ENCODE assay signal across 20 cellular contexts in the genomic region with DNA sequence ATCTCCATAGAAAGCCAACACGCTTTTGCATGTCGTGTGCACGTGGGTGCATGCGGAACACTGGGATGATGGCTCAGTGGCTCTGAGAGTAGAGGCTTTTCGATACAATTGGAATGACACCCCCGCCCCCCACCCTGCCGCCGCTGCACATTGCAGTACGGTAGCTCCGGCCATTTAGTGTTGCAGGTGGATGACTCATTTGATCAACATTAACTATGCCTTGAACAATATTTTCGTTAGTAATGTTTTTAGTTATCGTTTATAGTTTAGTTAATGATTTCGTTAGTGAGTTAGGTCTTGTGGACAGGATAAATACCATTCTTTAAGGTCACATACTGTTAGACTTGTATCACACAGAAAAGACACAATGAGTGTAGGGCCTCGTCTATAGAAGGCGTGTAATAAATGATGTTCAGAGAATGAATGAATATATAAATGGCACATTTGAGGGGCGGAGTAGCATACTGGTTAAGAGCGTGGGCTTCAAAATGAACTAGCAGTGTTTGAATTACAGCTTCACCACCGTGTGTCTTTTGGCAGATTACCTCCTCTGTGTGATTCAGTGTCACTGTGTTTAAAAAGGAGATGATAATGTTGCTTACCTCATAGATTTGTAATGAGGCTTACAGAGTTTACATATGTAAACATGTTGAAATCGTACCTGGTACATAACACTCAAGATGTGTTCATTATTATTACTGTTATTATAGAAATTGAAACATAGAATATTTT.
A peak's percentile ranks its signal among the peaks of the same experiment; 100 is the strongest.
DNase-seq lines count a peak whose midpoint lies in the region; TF ChIP-seq lines count a peak whose summit lies in the region.
"Had no signal": no experiment of that assay in that cellular context is flagged by ENCODE, and none has a peak within 500 bp of the region (broad histone marks: within the 10 kb centered on the region; RNA-seq: fewer than 3 reads in every experiment).

No MANE protein-coding gene starts in this region.

- H3K27ac ChIP-seq in substantia nigra (ENCODE audit: low read depth, low read length, poor library complexity, severe bottlenecking) = no peak overlapping the region
- H3K27ac ChIP-seq: Peyer's patch had no signal

- H3K36me3 Mint-ChIP-seq in Calu3 (ENCODE audit: insufficient read depth, unreplicated experiment) = no peaks in the 10 kb centered on the region
- H3K36me3 Mint-ChIP-seq: IgD-negative memory B cell had no signal

- H3K9me3 Mint-ChIP-seq in Calu3 (ENCODE audit: low read depth, unreplicated experiment) = no peaks in the 10 kb centered on the region

- peaks cover 17% of the 10 kb centered on the region for H3K4me1 Mint-ChIP-seq in Calu3 (ENCODE audit: low read depth, unreplicated experiment)
- H3K4me1 Mint-ChIP-seq: IgD-negative memory B cell had no signal

- H3K4me3 Mint-ChIP-seq in Calu3 (ENCODE audit: low read depth, unreplicated experiment) = no peak overlapping the region
- H3K4me3 Mint-ChIP-seq: IgD-negative memory B cell had no signal

- TF ChIP-seq CTCF in Calu3 (IDR thresholded peaks at IDR 0.05; ENCODE audit: unreplicated experiment) = no peak

- no peaks in the 10 kb centered on the region for H3K27me3 Mint-ChIP-seq in Calu3 (ENCODE audit: unreplicated experiment)
- H3K27me3 Mint-ChIP-seq: IgD-negative memory B cell had no signal

- CTCF ChIA-PET in Calu3 (lab: Charles Lee) = interaction anchor here (0.5 to 0.6 kb wide), 2 partner anchors 18 to 77 kb away, joined by 4 to 5 read pairs; no protein-coding TSS in a partner anchor

- intact Hi-C loops in Calu3 (cut with micrococcal nuclease; ENCODE audit: unreplicated experiment) = no loop called here

- BruUV-seq in Calu3 (replicated peaks; lab: Mats Ljungman, UMichigan) = no TSS peak

- no peak overlapping the region for H3K27ac Mint-ChIP-seq in Calu3 (ENCODE audit: unreplicated experiment)
- H3K27ac Mint-ChIP-seq: IgD-negative memory B cell had no signal

- DNase-seq in NCI-H1092 treated with DMSO at 0.1 percent for 48 hours (lab: John Stamatoyannopoulos, UW) (peak; percentile 37), NCI-H1092 (lab: John Stamatoyannopoulos, UW) (no peak), Calu3 (peak; percentile 56), NCI-H69 (lab: John Stamatoyannopoulos, UW) (peak; percentile 14), kidney glomerular epithelial cell (lab: John Stamatoyannopoulos, UW) (peak; percentile 86), substantia nigra (lab: John Stamatoyannopoulos, UW) (no peak)
- DNase-seq in activated effector memory CD4-positive, alpha-beta T cell treated with Interleukin-2 at 50 U/mL for 16 hours = no peak
- DNase-seq in stimulated activated CD4-positive, alpha-beta T cell treated with anti-CD3 and anti-CD28 coated beads, Interleukin-4, amount 100 ng/mL, for 24 hours = no peak
- DNase-seq: 8988T, C1 segment of cervical spinal cord, H7, MV-4-11, NCI-H1694, NCI-H2171, NCI-H446 treated with DMSO at 0.1 percent for 48 hours, Peyer's patch, Right ventricle myocardium superior, SK-N-SH, T-helper 1 cell had no signal

Comparison
In these comparisons a context has a peak if more than half of its experiments do, and no peak if none do; other contexts are left out.
1. DNase-seq: peak in NCI-H1092 treated with DMSO at 0.1 percent for 48 hours (single experiment), Calu3 (single experiment), NCI-H69 (single experiment) and kidney glomerular epithelial cell (single experiment); none in NCI-H1092 (single experiment), activated effector memory CD4-positive, alpha-beta T cell treated with Interleukin-2 at 50 U/mL for 16 hours (single experiment), stimulated activated CD4-positive, alpha-beta T cell treated with anti-CD3 and anti-CD28 coated beads, Interleukin-4, amount 100 ng/mL, for 24 hours (single experiment) and substantia nigra (0 of 49).